8 cellular contexts compared by ENCODE assay signal in the genomic region with DNA sequence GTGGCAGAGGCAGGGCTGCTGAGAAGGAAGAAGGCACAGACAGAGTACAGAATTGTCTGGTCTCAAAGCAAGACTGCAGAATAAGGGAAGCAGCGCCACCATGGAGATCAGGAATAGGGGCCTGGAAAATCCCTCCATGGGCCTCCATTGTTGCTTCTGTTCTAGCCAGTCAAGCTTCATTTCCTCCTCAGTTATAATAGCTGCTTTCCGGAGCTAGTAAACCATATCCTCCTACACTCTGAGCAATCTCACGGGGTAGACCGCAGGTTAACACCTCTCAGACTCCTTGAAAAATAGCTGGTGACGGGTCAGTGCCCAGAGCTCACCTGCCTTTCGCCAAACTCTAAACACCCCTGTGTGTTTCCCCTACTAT. TPM values are rescaled to one million over a fixed set of nuclear protein-coding genes. Genes with fewer than 3 reads are reported as not detected.
DNase-seq lines count a peak whose midpoint lies in the region; ATAC-seq, FAIRE-seq and TF ChIP-seq lines count a peak whose summit lies in the region.

No MANE protein-coding gene starts in this region.

- no peak for FAIRE-seq in urothelium cell line (lab: Jason Lieb, UNC)

- TF ChIP-seq CTCF in mucosa of descending colon (IDR thresholded peaks at IDR 0.05), result no peak
- TF ChIP-seq CTCF in foreskin keratinocyte (conservative IDR thresholded peaks at IDR 0.05), result no peak

- H3K9me3 ChIP-seq in mucosa of descending colon, result peaks cover 3% of the 10 kb centered on the region

- peaks cover 55% of the 10 kb centered on the region for H3K27me3 ChIP-seq in foreskin keratinocyte

- no peak overlapping the region for H3K27ac ChIP-seq in foreskin keratinocyte

- ATAC-seq in GM21360 (IDR thresholded peaks at IDR 0.05; ENCODE audit: unreplicated experiment) (peak; percentile 45), HG03571 (IDR thresholded peaks at IDR 0.05; ENCODE audit: unreplicated experiment) (peak; percentile 48), mucosa of descending colon (peak; percentile 51), foreskin keratinocyte (no peak)

- H3K4me1 ChIP-seq in mucosa of descending colon (ENCODE audit: low read depth) (peaks cover 19% of the 10 kb centered on the region), foreskin keratinocyte (no peaks in the 10 kb centered on the region)

- H3K36me3 ChIP-seq in mucosa of descending colon (ENCODE audit: low read depth), result no peaks in the 10 kb centered on the region

- intact Hi-C loops in mucosa of descending colon (cut with DNase I, micrococcal nuclease), result loop anchor here in 1 of 2 donors (10.0 kb wide), 1 partner anchor 57 kb away; no protein-coding TSS in a partner anchor

- H3K4me3 ChIP-seq in mucosa of descending colon, result no peak overlapping the region

- DNase-seq in DMS79 (lab: John Stamatoyannopoulos, UW) (peak; percentile 61), mucosa of descending colon (peak in 1 of 3 donors; percentile 26), urothelium cell line (ENCODE audit: low spot score) (no peak), foreskin keratinocyte (no peak), NCI-H1092 (lab: John Stamatoyannopoulos, UW) (no peak)
- peak; percentile 49 to 61 for DNase-seq in activated T-cell treated with anti-CD3 and anti-CD28 coated beads, Interleukin-2, amount 50 U/mL, for 48 hours

RNA-seq across cellular contexts. Expression of a gene that starts 0.6 kb away (rescaled TPM):
- total RNA-seq in mucosa of descending colon (10 to 100 TPM; 10.8 to 27.1 (median 22.8) TPM), foreskin keratinocyte (0.92 TPM in 1 of 2 replicates, not detected in the other)
- polyA plus RNA-seq in foreskin keratinocyte, result 0.90 TPM in 1 of 2 replicates, not detected in the other

RNA-seq across cellular contexts. Expression of a gene that starts 11.5 kb away (rescaled TPM):
- total RNA-seq in mucosa of descending colon (10 to 100 TPM; 12.4 to 48.5 (median 27.7) TPM), foreskin keratinocyte (1.3 and 4.4 TPM in 2 replicates)
- polyA plus RNA-seq in foreskin keratinocyte, result 1.8 and 7.7 TPM in 2 replicates

RNA-seq across cellular contexts. Expression of a gene that starts 27.0 kb away (rescaled TPM):
- 100 to 1,000 TPM; 133 to 195 (median 168) TPM for total RNA-seq in mucosa of descending colon
- total RNA-seq in foreskin keratinocyte, result 134 and 136 TPM in 2 replicates
- polyA plus RNA-seq in foreskin keratinocyte, result 77.9 and 79.2 TPM in 2 replicates

Comparison
In these comparisons a context has a peak if more than half of its experiments do, and no peak if none do; other contexts are left out.
1. DNase-seq: peak in DMS79 (single experiment) and activated T-cell treated with anti-CD3 and anti-CD28 coated beads, Interleukin-2, amount 50 U/mL, for 48 hours (2 of 2); none in urothelium cell line (single experiment), foreskin keratinocyte (0 of 2) and NCI-H1092 (single experiment).